1 cellular context compared by ENCODE assay signal in genomic region chr9:131523451-131524435, GRCh38.
TF ChIP-seq lines count a peak whose summit lies in the region.

No MANE protein-coding gene starts in this region.

TF ChIP-seq in IMR-90, 13 proteins besides CTCF, POLR2A, EP300 and RAD21:
- TF ChIP-seq CHD1 (IDR thresholded peaks at IDR 0.05; ENCODE audit: low read depth, low read length) (no peak), NFE2L2 (IDR thresholded peaks at IDR 0.05; ENCODE audit: low read depth, low read length) (no peak), USF2 (IDR thresholded peaks at IDR 0.05; ENCODE audit: low read depth, low read length) (no peak), MXI1 (IDR thresholded peaks at IDR 0.05; ENCODE audit: borderline replicate concordance, low read depth, low read length) (no peak), MAFK (IDR thresholded peaks at IDR 0.05; ENCODE audit: low read depth, low read length) (no peak), CEBPB (IDR thresholded peaks at IDR 0.05; ENCODE audit: low read depth, low read length) (no peak), MAZ (IDR thresholded peaks at IDR 0.05; ENCODE audit: borderline replicate concordance, low read depth, low read length) (no peak), RFX5 (IDR thresholded peaks at IDR 0.05; ENCODE audit: low read depth, low read length) (no peak), FOS (IDR thresholded peaks at IDR 0.05; ENCODE audit: low read depth, low read length) (no peak), RCOR1 (IDR thresholded peaks at IDR 0.05; ENCODE audit: insufficient replicate concordance, low read length) (no peak), ELK1 (IDR thresholded peaks at IDR 0.05; ENCODE audit: borderline replicate concordance, low read depth, low read length) (no peak), BHLHE40 (IDR thresholded peaks at IDR 0.05; ENCODE audit: low read depth, low read length) (no peak), SMC3 (IDR thresholded peaks at IDR 0.05; ENCODE audit: low read depth, low read length) (no peak)
